1 cellular context compared by ENCODE assay signal in genomic region chr7:94513565-94513860, GRCh38.
TF ChIP-seq lines count a peak whose summit lies in the region.

No MANE protein-coding gene starts in this region.

TF ChIP-seq in SK-N-SH treated with all-trans-retinoic acid at 6 μM for 48 hours, 23 proteins besides CTCF, POLR2A, EP300 and RAD21 (continued from another document):
- TF ChIP-seq BACH2 (CRISPR knock-in tag; IDR thresholded peaks at IDR 0.05; ENCODE audit: borderline replicate concordance) (no peak), TCF4 (CRISPR knock-in tag; IDR thresholded peaks at IDR 0.05; ENCODE audit: borderline replicate concordance) (no peak), PATZ1 (CRISPR knock-in tag; IDR thresholded peaks at IDR 0.05; ENCODE audit: borderline replicate concordance) (no peak), ZFP30 (CRISPR knock-in tag; IDR thresholded peaks at IDR 0.05) (no peak), ARNTL (CRISPR knock-in tag; IDR thresholded peaks at IDR 0.05; ENCODE audit: borderline replicate concordance, low read depth) (no peak), PPARA (CRISPR knock-in tag; IDR thresholded peaks at IDR 0.05; ENCODE audit: borderline replicate concordance) (no peak), ESRRG (CRISPR knock-in tag; IDR thresholded peaks at IDR 0.05) (no peak), RARB (CRISPR knock-in tag; IDR thresholded peaks at IDR 0.05) (no peak), ZNF565 (CRISPR knock-in tag; conservative IDR thresholded peaks at IDR 0.05; ENCODE audit: low read depth) (no peak), ISL1 (CRISPR knock-in tag; IDR thresholded peaks at IDR 0.05) (no peak)
